ENCODE assay signal across 19 cellular contexts in genomic region chr18:39513187-39513586, GRCh38.
DNase-seq lines count a peak whose midpoint lies in the region; ATAC-seq, FAIRE-seq and TF ChIP-seq lines count a peak whose summit lies in the region.
"Had no signal": no experiment of that assay in that cellular context is flagged by ENCODE, and none has a peak within 500 bp of the region (broad histone marks: within the 10 kb centered on the region; RNA-seq: fewer than 3 reads in every experiment).

No MANE protein-coding gene starts in this region.

- no peak overlapping the region for H2AK5ac ChIP-seq in neuronal stem cell (ENCODE audit: low read depth, low read length)

- intact Hi-C loops in right lobe of liver (cut with DNase I): no loop called here
- intact Hi-C loops in HepG2 (cut with micrococcal nuclease; ENCODE audit: unreplicated experiment): no loop called here

- no peak overlapping the region for H3K9ac ChIP-seq in HepG2 (ENCODE audit: insufficient read depth, low read depth, low read length)
- no peak overlapping the region for H3K9ac ChIP-seq in neuronal stem cell (ENCODE audit: low read depth, low read length, poor library complexity)
- H3K9ac ChIP-seq: BLaER1 treated with 17β-estradiol and CSF1 and Interleukin-3, amounts not matched to agents 10 nM and 100 nM; GM23248 had no signal

- no TSS peak for BruUV-seq in HepG2 (replicated peaks; lab: Mats Ljungman, UMichigan)

- H2AFZ ChIP-seq in HepG2 (ENCODE audit: low read length) (no peak overlapping the region), neuronal stem cell (ENCODE audit: low read length) (peak overlapping the region; percentile 45)
- H2AFZ ChIP-seq: GM23248 had no signal

- H2BK5ac ChIP-seq in neuronal stem cell (ENCODE audit: low read length): no peak overlapping the region

- H2BK120ac ChIP-seq in neuronal stem cell (ENCODE audit: low read depth, low read length): no peak overlapping the region

- no peak overlapping the region for H3K4me2 ChIP-seq in HepG2 (ENCODE audit: low read depth, low read length)
- H3K4me2 ChIP-seq in neuronal stem cell (ENCODE audit: insufficient read depth, low read length, poor library complexity, severe bottlenecking): no peak overlapping the region
- H3K4me2 ChIP-seq: BLaER1 treated with 17β-estradiol and CSF1 and Interleukin-3, amounts not matched to agents 10 nM and 100 nM had no signal

- H4K20me1 ChIP-seq in HepG2 (ENCODE audit: insufficient read depth, low read length): no peaks in the 10 kb centered on the region
- H4K20me1 ChIP-seq: BLaER1 treated with 17β-estradiol and CSF1 and Interleukin-3, amounts not matched to agents 10 nM and 100 nM had no signal

- no peaks in the 10 kb centered on the region for H3K36me3 ChIP-seq in right lobe of liver
- H3K36me3 ChIP-seq in HepG2 (replicated peaks in 1 of 2; ENCODE audit: control insufficient read depth in 1 of 2, insufficient read depth in 2 of 2, low read length in 2 of 2): no peaks in the 10 kb centered on the region
- no peaks in the 10 kb centered on the region for H3K36me3 ChIP-seq in neuronal stem cell (replicated peaks in 1 of 2; ENCODE audit: control insufficient read depth in 2 of 2, insufficient read depth in 2 of 2, low read length in 2 of 2)
- H3K36me3 ChIP-seq: BLaER1 treated with 17β-estradiol and CSF1 and Interleukin-3, amounts not matched to agents 10 nM and 100 nM; HAP-1 had no signal

- no peak for TF ChIP-seq RAD21 in HepG2 (CRISPR knock-in tag; IDR thresholded peaks at IDR 0.05)

- no peak overlapping the region for H3K4me3 ChIP-seq in right lobe of liver
- H3K4me3 ChIP-seq in HepG2 (replicated peaks in 1 of 3; ENCODE audit: insufficient read depth in 1 of 3, low read depth in 2 of 3, low read length in 3 of 3): no peak overlapping the region
- no peak overlapping the region for H3K4me3 ChIP-seq in neuronal stem cell (ENCODE audit: low read length in 2 of 2)
- H3K4me3 ChIP-seq: BLaER1 treated with 17β-estradiol and CSF1 and Interleukin-3, amounts not matched to agents 10 nM and 100 nM; GM12878; GM23248; HAP-1 had no signal

- no peak for TF ChIP-seq POLR2A in right lobe of liver (IDR thresholded peaks at IDR 0.05)
- no peak for TF ChIP-seq POLR2A in HepG2 (IDR thresholded peaks at IDR 0.05; ENCODE audit: insufficient read depth in 1 of 2, low read depth in 2 of 2, low read length in 2 of 2)

- in situ Hi-C loops in HepG2 (cut with HindIII; ENCODE audit: extremely low pct_ligation_motif_present, low pct_unique_long_range_greater_than_20kb): no loop called here

- ATAC-seq in right lobe of liver (peak; percentile 17 to 97 (median 70)), HepG2 (no peak), GM18519 (IDR thresholded peaks at IDR 0.05; ENCODE audit: low FRiP score, unreplicated experiment) (no peak)
- ATAC-seq: GM12878 had no signal

- no peaks in the 10 kb centered on the region for H3K27me3 ChIP-seq in right lobe of liver
- no peaks in the 10 kb centered on the region for H3K27me3 ChIP-seq in HepG2 (ENCODE audit: control insufficient read depth in 1 of 2, insufficient read depth in 2 of 2, low read length in 2 of 2)
- peaks cover 0 to 1% (median 0%) of the 10 kb centered on the region in 3 experiments for H3K27me3 ChIP-seq in neuronal stem cell (ENCODE audit: control insufficient read depth in 3 of 3, insufficient read depth in 3 of 3, low read depth in 1 of 3, low read length in 3 of 3)
- H3K27me3 ChIP-seq: BLaER1 treated with 17β-estradiol and CSF1 and Interleukin-3, amounts not matched to agents 10 nM and 100 nM had no signal

- DNase-seq in right lobe of liver (peak in 1 of 3 donors; percentile 25), HepG2 (ENCODE audit: low spot score) (no peak), left kidney (ENCODE audit: low read depth, low spot score) (peak; percentile 10), neuronal stem cell (ENCODE audit: low spot score) (no peak), SIG-M5 (lab: John Stamatoyannopoulos, UW) (no peak)
- DNase-seq in NK-92 treated with Interleukin-12 subunit alpha and Interleukin-12 subunit beta, amount 100 ng/mL, for 24 hours (lab: John Stamatoyannopoulos, UW): no peak
- DNase-seq: 8988T; CD8-positive, alpha-beta memory T cell; COR-L47; DMS 273 treated with DMSO at 0.1 percent for 48 hours; DMS53; DND-41; EL; GM23248 had no signal

- no peaks in the 10 kb centered on the region for H3K79me2 ChIP-seq in HepG2 (ENCODE audit: insufficient read depth, low read length)

- CTCF ChIA-PET in HepG2 (lab: Yijun Ruan, JAX; ENCODE audit: low intra/inter-chr PET ratio, low total read pairs): no interaction called here

- H3K9me3 ChIP-seq in right lobe of liver (no peaks in the 10 kb centered on the region), HepG2 (ENCODE audit: low read length) (no peaks in the 10 kb centered on the region), neuronal stem cell (replicated peaks in 1 of 2; ENCODE audit: control insufficient read depth in 2 of 2, insufficient read depth in 1 of 2, low read depth in 1 of 2, low read length in 2 of 2) (no peaks in the 10 kb centered on the region)
- H3K9me3 ChIP-seq: BLaER1 treated with 17β-estradiol and CSF1 and Interleukin-3, amounts not matched to agents 10 nM and 100 nM; HAP-1 had no signal

- no peak overlapping the region for H3K23ac ChIP-seq in neuronal stem cell (ENCODE audit: low read depth, low read length, poor library complexity)

- 34% methylated on average over 3 of the region's 3 CpGs for WGBS in right lobe of liver (ENCODE audit: insufficient coverage, low coverage, low lambda C conversion rate, missing lambda C conversion rate)
- WGBS in HepG2 (ENCODE audit: low lambda C conversion rate): 92% methylated on average over 3 of the region's 3 CpGs
- no CpG with 5 or more reads among the region's 3 CpGs for WGBS in neuronal stem cell (ENCODE audit: extremely low coverage in 2 of 2, insufficient read length in 2 of 2, insufficient replicate concordance in 1 of 2), 2 donors

- H2BK12ac ChIP-seq in neuronal stem cell (ENCODE audit: low read length): no peak overlapping the region

- no peak overlapping the region for H3K4ac ChIP-seq in neuronal stem cell (ENCODE audit: low read length)

- H3K18ac ChIP-seq in neuronal stem cell (ENCODE audit: low read length): peak overlapping the region; percentile 35

- H4K8ac ChIP-seq in neuronal stem cell (ENCODE audit: low read depth, low read length): no peak overlapping the region

- POLR2A ChIA-PET in HepG2 (lab: Yijun Ruan, JAX): no interaction called here

- H3K14ac ChIP-seq in neuronal stem cell (ENCODE audit: low read length): no peak overlapping the region

- no peak overlapping the region for H4K91ac ChIP-seq in neuronal stem cell (ENCODE audit: low read depth, low read length, poor library complexity)

- no peak for FAIRE-seq in HepG2 (lab: Jason Lieb, UNC)
- FAIRE-seq: GM12878, GM19239 had no signal

- no peak for TF ChIP-seq EP300 in HepG2 (IDR thresholded peaks at IDR 0.05; ENCODE audit: low read depth in 2 of 2, low read length in 2 of 2)
- no peak for TF ChIP-seq EP300 in HepG2 (CRISPR knock-in tag; IDR thresholded peaks at IDR 0.05; ENCODE audit: borderline replicate concordance)

- no peaks in the 10 kb centered on the region for H3K79me1 ChIP-seq in neuronal stem cell (ENCODE audit: low read depth, low read length)

- TF ChIP-seq CTCF in right lobe of liver (IDR thresholded peaks at IDR 0.05) (no peak), HepG2 (CRISPR knock-in tag; IDR thresholded peaks at IDR 0.05) (no peak)

- H3K27ac ChIP-seq in right lobe of liver (no peak overlapping the region), HepG2 (ENCODE audit: extremely low read length, insufficient read depth, low read length) (no peak overlapping the region), neuronal stem cell (replicated peaks; ENCODE audit: low read length) (peak overlapping the region; percentile 22)
- H3K27ac ChIP-seq: BLaER1 treated with 17β-estradiol and CSF1 and Interleukin-3, amounts not matched to agents 10 nM and 100 nM; GM23248 had no signal

- H3K4me1 ChIP-seq in right lobe of liver (peaks cover 0 to 4% (median 0%) of the 10 kb centered on the region in 4 donors), HepG2 (ENCODE audit: insufficient read depth, low read length) (no peaks in the 10 kb centered on the region), neuronal stem cell (ENCODE audit: control insufficient read depth in 2 of 2, insufficient read depth in 1 of 2, low read depth in 1 of 2, low read length in 2 of 2) (peaks cover 0 to 10% of the 10 kb centered on the region in 2 donors)
- H3K4me1 ChIP-seq: BLaER1 treated with 17β-estradiol and CSF1 and Interleukin-3, amounts not matched to agents 10 nM and 100 nM had no signal

- H2BK15ac ChIP-seq in neuronal stem cell (ENCODE audit: low read length): no peak overlapping the region

Comparison
In these comparisons a context has a peak if more than half of its experiments do, and no peak if none do; other contexts are left out.
1. ATAC-seq: peak in right lobe of liver (4 of 4); none in HepG2 (single experiment) and GM18519 (single experiment).